Comparison of ENCODE assay signal across 1 cellular context in genomic region chr9:122897969-122898368, GRCh38.
TF ChIP-seq lines count a peak whose summit lies in the region.

No MANE protein-coding gene starts in this region.

TF ChIP-seq in IMR-90, 13 proteins besides CTCF, POLR2A, EP300 and RAD21:
- TF ChIP-seq RCOR1 (IDR thresholded peaks at IDR 0.05; ENCODE audit: insufficient replicate concordance, low read length) (no peak), NFE2L2 (IDR thresholded peaks at IDR 0.05; ENCODE audit: low read depth, low read length) (no peak), MAZ (IDR thresholded peaks at IDR 0.05; ENCODE audit: borderline replicate concordance, low read depth, low read length) (no peak), MXI1 (IDR thresholded peaks at IDR 0.05; ENCODE audit: borderline replicate concordance, low read depth, low read length) (no peak), USF2 (IDR thresholded peaks at IDR 0.05; ENCODE audit: low read depth, low read length) (no peak), FOS (IDR thresholded peaks at IDR 0.05; ENCODE audit: low read depth, low read length) (no peak), MAFK (IDR thresholded peaks at IDR 0.05; ENCODE audit: low read depth, low read length) (no peak), ELK1 (IDR thresholded peaks at IDR 0.05; ENCODE audit: borderline replicate concordance, low read depth, low read length) (no peak), CHD1 (IDR thresholded peaks at IDR 0.05; ENCODE audit: low read depth, low read length) (no peak), RFX5 (IDR thresholded peaks at IDR 0.05; ENCODE audit: low read depth, low read length) (no peak), BHLHE40 (IDR thresholded peaks at IDR 0.05; ENCODE audit: low read depth, low read length) (no peak), CEBPB (IDR thresholded peaks at IDR 0.05; ENCODE audit: low read depth, low read length) (no peak), SMC3 (IDR thresholded peaks at IDR 0.05; ENCODE audit: low read depth, low read length) (no peak)
